ENCODE assay signal across 28 cellular contexts in genomic region chr11:64080390-64080789, GRCh38. TPM values are rescaled to one million over a fixed set of nuclear protein-coding genes. Genes with fewer than 3 reads are reported as not detected.
DNase-seq lines count a peak whose midpoint lies in the region; ATAC-seq and TF ChIP-seq lines count a peak whose summit lies in the region.
"Had no signal": no experiment of that assay in that cellular context is flagged by ENCODE, and none has a peak within 500 bp of the region (broad histone marks: within the 10 kb centered on the region; RNA-seq: fewer than 3 reads in every experiment).

No MANE protein-coding gene starts in this region.

- TF ChIP-seq CTCF in RWPE1 (conservative IDR thresholded peaks at IDR 0.05; ENCODE audit: low read depth) (no peak), neural crest cell (conservative IDR thresholded peaks at IDR 0.05) (no peak), brain microvascular endothelial cell (IDR thresholded peaks at IDR 0.05; ENCODE audit: low read depth, low read length, missing control alignments) (no peak)

- H3K27ac Mint-ChIP-seq in activated naive CD8-positive, alpha-beta T cell treated with anti-CD3 and anti-CD28 coated beads for 36 hours, result peak overlapping the region; percentile 4
- H3K27ac Mint-ChIP-seq in activated naive CD8-positive, alpha-beta T cell treated with anti-CD3 and anti-CD28 coated beads, Interleukin-2, amount 50 U/mL, for 24 hours, result no peak overlapping the region
- peak overlapping the region; percentile 27 for H3K27ac Mint-ChIP-seq in neural crest cell (ENCODE audit: unreplicated experiment)
- H3K27ac Mint-ChIP-seq: CD4-positive, alpha-beta memory T cell; CD4-positive, CD25-positive, alpha-beta regulatory T cell had no signal

- H3K4me3 ChIP-seq in brain microvascular endothelial cell (ENCODE audit: low read depth, low read length), result no peak overlapping the region
- H3K4me3 ChIP-seq: BLaER1, GM12878 had no signal

- no peaks in the 10 kb centered on the region for H3K4me1 Mint-ChIP-seq in activated naive CD8-positive, alpha-beta T cell treated with anti-CD3 and anti-CD28 coated beads for 36 hours
- no peaks in the 10 kb centered on the region for H3K4me1 Mint-ChIP-seq in activated naive CD8-positive, alpha-beta T cell treated with anti-CD3 and anti-CD28 coated beads, Interleukin-2, amount 50 U/mL, for 24 hours
- no peaks in the 10 kb centered on the region for H3K4me1 Mint-ChIP-seq in neural crest cell
- H3K4me1 Mint-ChIP-seq: CD14-positive monocyte; CD4-positive, CD25-positive, alpha-beta regulatory T cell; CD8-positive, alpha-beta memory T cell had no signal

- in situ Hi-C loops in brain microvascular endothelial cell (cut with HindIII; ENCODE audit: low pct_ligation_motif_present, low sequenced_read_pairs), result no loop called here

- H3K36me3 ChIP-seq in brain microvascular endothelial cell (replicated peaks), result no peaks in the 10 kb centered on the region
- H3K36me3 ChIP-seq: BE2C had no signal

- peaks cover 39% of the 10 kb centered on the region for H3K27me3 ChIP-seq in brain microvascular endothelial cell (replicated peaks)
- H3K27me3 ChIP-seq: BE2C, BLaER1 had no signal

- CTCF ChIA-PET in RWPE1 (lab: Yijun Ruan, JAX), result no interaction called here

- no peak overlapping the region for H3K4me3 Mint-ChIP-seq in activated naive CD8-positive, alpha-beta T cell treated with anti-CD3 and anti-CD28 coated beads for 36 hours
- no peak overlapping the region for H3K4me3 Mint-ChIP-seq in activated naive CD8-positive, alpha-beta T cell treated with anti-CD3 and anti-CD28 coated beads, Interleukin-2, amount 50 U/mL, for 24 hours
- H3K4me3 Mint-ChIP-seq in neural crest cell, result no peak overlapping the region
- H3K4me3 Mint-ChIP-seq: CD14-positive monocyte; CD4-positive, CD25-positive, alpha-beta regulatory T cell; CD8-positive, alpha-beta memory T cell had no signal

- POLR2A ChIA-PET in RWPE1 (lab: Yijun Ruan, JAX; ENCODE audit: low non-redundant PET), result no interaction called here

- ATAC-seq in activated naive CD8-positive, alpha-beta T cell treated with anti-CD3 and anti-CD28 coated beads, Interleukin-2, amount 50 U/mL, for 24 hours, result no peak
- ATAC-seq in GM21737 (IDR thresholded peaks at IDR 0.05; ENCODE audit: unreplicated experiment), result no peak
- ATAC-seq: GM12878 had no signal

- H3K27me3 Mint-ChIP-seq in activated naive CD8-positive, alpha-beta T cell treated with anti-CD3 and anti-CD28 coated beads for 36 hours, result no peaks in the 10 kb centered on the region
- no peaks in the 10 kb centered on the region for H3K27me3 Mint-ChIP-seq in activated naive CD8-positive, alpha-beta T cell treated with anti-CD3 and anti-CD28 coated beads, Interleukin-2, amount 50 U/mL, for 24 hours
- H3K27me3 Mint-ChIP-seq in neural crest cell (ENCODE audit: low read depth), result no peaks in the 10 kb centered on the region
- H3K27me3 Mint-ChIP-seq: CD4-positive, alpha-beta memory T cell; CD8-positive, alpha-beta memory T cell had no signal

- no peaks in the 10 kb centered on the region for H3K36me3 Mint-ChIP-seq in activated naive CD8-positive, alpha-beta T cell treated with anti-CD3 and anti-CD28 coated beads for 36 hours
- no peaks in the 10 kb centered on the region for H3K36me3 Mint-ChIP-seq in activated naive CD8-positive, alpha-beta T cell treated with anti-CD3 and anti-CD28 coated beads, Interleukin-2, amount 50 U/mL, for 24 hours (ENCODE audit: low read depth)
- no peaks in the 10 kb centered on the region for H3K36me3 Mint-ChIP-seq in neural crest cell (ENCODE audit: low read depth)
- H3K36me3 Mint-ChIP-seq: CD14-positive monocyte; CD4-positive, alpha-beta memory T cell; CD4-positive, CD25-positive, alpha-beta regulatory T cell; CD8-positive, alpha-beta memory T cell had no signal

- no peak for DNase-seq in activated naive CD8-positive, alpha-beta T cell treated with anti-CD3 and anti-CD28 coated beads for 36 hours
- no peak for DNase-seq in activated naive CD8-positive, alpha-beta T cell treated with anti-CD3 and anti-CD28 coated beads, Interleukin-2, amount 50 U/mL, for 24 hours
- DNase-seq in RWPE1 (ENCODE audit: low spot score), result no peak
- peak in 3 of 61 donors; percentile 32 to 65 (median 46) for DNase-seq in caudate nucleus (lab: John Stamatoyannopoulos, UW)
- no peak for DNase-seq in neural crest cell (ENCODE audit: low read depth, low spot score)
- DNase-seq in brain microvascular endothelial cell, result no peak
- DNase-seq in NCI-H526 treated with DMSO at 0.1 percent for 48 hours (lab: John Stamatoyannopoulos, UW), result no peak
- DNase-seq: 8988T; ACHN; BE2C; C1 segment of cervical spinal cord; CD4-positive, alpha-beta memory T cell; CD4-positive, CD25-positive, alpha-beta regulatory T cell; CD8-positive, alpha-beta memory T cell; COR-L47; DMS 273 treated with DMSO at 0.1 percent for 48 hours; DMS153; DMS53; DMS79; DND-41; EL; GDM1 had no signal

- 0 out of 2 replicates have a peak overlapping the region, but pooled peaks have one; percentile 8 for H3K27ac ChIP-seq in RWPE1
- peak overlapping the region; percentile 67 for H3K27ac ChIP-seq in caudate nucleus (ENCODE audit: low read depth, low read length)
- H3K27ac ChIP-seq in brain microvascular endothelial cell, result no peak overlapping the region
- H3K27ac ChIP-seq: BLaER1 had no signal

- no peaks in the 10 kb centered on the region for H3K9me3 Mint-ChIP-seq in activated naive CD8-positive, alpha-beta T cell treated with anti-CD3 and anti-CD28 coated beads for 36 hours
- H3K9me3 Mint-ChIP-seq in activated naive CD8-positive, alpha-beta T cell treated with anti-CD3 and anti-CD28 coated beads, Interleukin-2, amount 50 U/mL, for 24 hours, result no peaks in the 10 kb centered on the region
- no peaks in the 10 kb centered on the region for H3K9me3 Mint-ChIP-seq in neural crest cell
- H3K9me3 Mint-ChIP-seq: CD14-positive monocyte; CD4-positive, alpha-beta memory T cell; CD4-positive, CD25-positive, alpha-beta regulatory T cell; CD8-positive, alpha-beta memory T cell had no signal

RNA-seq across cellular contexts. Expression of gene FLRT1, which starts 44.7 kb away (rescaled TPM):
- not detected for total RNA-seq in activated naive CD8-positive, alpha-beta T cell treated with anti-CD3 and anti-CD28 coated beads for 36 hours
- total RNA-seq in neural crest cell, result 2.4 and 3.0 TPM in 2 replicates
- total RNA-seq: CD4-positive, alpha-beta memory T cell; CD4-positive, CD25-positive, alpha-beta regulatory T cell; CD8-positive, alpha-beta memory T cell; Daoy; G401; GM12878 had no signal
